19 cellular contexts compared by ENCODE assay signal in genomic region chr14:86311151-86311550, GRCh38.
A peak's percentile ranks its signal among the peaks of the same experiment; 100 is the strongest.
DNase-seq lines count a peak whose midpoint lies in the region; ATAC-seq and TF ChIP-seq lines count a peak whose summit lies in the region.
"Had no signal": no experiment of that assay in that cellular context is flagged by ENCODE, and none has a peak within 500 bp of the region (broad histone marks: within the 10 kb centered on the region; RNA-seq: fewer than 3 reads in every experiment).

No MANE protein-coding gene starts in this region.

- H3K4me3 ChIP-seq in CD8-positive, alpha-beta memory T cell (ENCODE audit: low read length): no peak overlapping the region

- peak; percentile 27 to 81 for DNase-seq in NCI-H524 (lab: John Stamatoyannopoulos, UW)
- peak; percentile 3 for DNase-seq in OCI-M1 (lab: John Stamatoyannopoulos, UW)
- no peak for DNase-seq in CD8-positive, alpha-beta memory T cell
- no peak for DNase-seq in activated T-helper 1 cell treated with anti-CD3 and anti-CD28 coated beads, Interleukin-12 subunit alpha, Interleukin-12 subunit beta, Interleukin-2, Interleukin-4 antibody, amounts not matched to agents 30 ng/mL and 10 ng/mL and 1 ng/mL, durations not matched to agents 14 hours and 24 hours and 36 hours (ENCODE audit: low spot score)
- DNase-seq: ACHN; BE2C; C1 segment of cervical spinal cord; CD4-positive, CD25-positive, alpha-beta regulatory T cell; GF-D8; GOT3; H7; HFFc6; KBM-7 had no signal

- no peaks in the 10 kb centered on the region for H3K9me3 ChIP-seq in ES-I3 (ENCODE audit: control insufficient read depth, insufficient read depth, low read length)
- H3K9me3 ChIP-seq in CD8-positive, alpha-beta memory T cell (ENCODE audit: low read length): no peaks in the 10 kb centered on the region
- H3K9me3 ChIP-seq: BE2C had no signal

- no peaks in the 10 kb centered on the region for H3K36me3 ChIP-seq in ES-I3 (ENCODE audit: insufficient read depth, low read length)
- H3K36me3 ChIP-seq in CD8-positive, alpha-beta memory T cell (ENCODE audit: insufficient read depth, low read length): no peaks in the 10 kb centered on the region
- H3K36me3 ChIP-seq: BE2C had no signal

- TF ChIP-seq CTCF in nephron (IDR thresholded peaks at IDR 0.05; ENCODE audit: unreplicated experiment in 3 of 3): no peak

- POLR2A ChIA-PET in CD8-positive, alpha-beta memory T cell (lab: Charles Lee): no interaction called here

- H3K9me3 Mint-ChIP-seq in nephron: peaks cover 9% of the 10 kb centered on the region
- H3K9me3 Mint-ChIP-seq in CD8-positive, alpha-beta memory T cell: peaks cover 0 to 16% (median 0%) of the 10 kb centered on the region in 5 donors
- H3K9me3 Mint-ChIP-seq in activated T-helper 1 cell treated with anti-CD3 and anti-CD28 coated beads, Interleukin-12 subunit alpha, Interleukin-12 subunit beta, Interleukin-2, Interleukin-4 antibody, amounts not matched to agents 30 ng/mL and 10 ng/mL and 1 ng/mL, durations not matched to agents 14 hours and 24 hours and 36 hours: peaks cover 8% of the 10 kb centered on the region

- no peak overlapping the region for H3K4me3 Mint-ChIP-seq in nephron
- H3K4me3 Mint-ChIP-seq in CD8-positive, alpha-beta memory T cell: no peak overlapping the region
- no peak overlapping the region for H3K4me3 Mint-ChIP-seq in activated T-helper 1 cell treated with anti-CD3 and anti-CD28 coated beads, Interleukin-12 subunit alpha, Interleukin-12 subunit beta, Interleukin-2, Interleukin-4 antibody, amounts not matched to agents 30 ng/mL and 10 ng/mL and 1 ng/mL, durations not matched to agents 14 hours and 24 hours and 36 hours
- H3K4me3 Mint-ChIP-seq: CD4-positive, CD25-positive, alpha-beta regulatory T cell; HFFc6; IgD-negative memory B cell had no signal

- no peaks in the 10 kb centered on the region for H3K27me3 ChIP-seq in CD8-positive, alpha-beta memory T cell (ENCODE audit: insufficient read depth, low read length, poor library complexity, severe bottlenecking)
- H3K27me3 ChIP-seq: BE2C had no signal

- ATAC-seq in GM18907 (IDR thresholded peaks at IDR 0.05; ENCODE audit: unreplicated experiment): no peak
- ATAC-seq: HCT116, HepG2 had no signal

- peaks cover 3% of the 10 kb centered on the region; the same call in 1 of the 2 replicates for H3K4me1 ChIP-seq in ES-I3 (ENCODE audit: insufficient read depth, low read length)
- H3K4me1 ChIP-seq in CD8-positive, alpha-beta memory T cell (ENCODE audit: insufficient read depth, low read length): no peaks in the 10 kb centered on the region

- no peaks in the 10 kb centered on the region for H3K27me3 Mint-ChIP-seq in nephron (ENCODE audit: low read depth)
- no peaks in the 10 kb centered on the region for H3K27me3 Mint-ChIP-seq in CD8-positive, alpha-beta memory T cell
- H3K27me3 Mint-ChIP-seq in activated T-helper 1 cell treated with anti-CD3 and anti-CD28 coated beads, Interleukin-12 subunit alpha, Interleukin-12 subunit beta, Interleukin-2, Interleukin-4 antibody, amounts not matched to agents 30 ng/mL and 10 ng/mL and 1 ng/mL, durations not matched to agents 14 hours and 24 hours and 36 hours (ENCODE audit: insufficient read depth): no peaks in the 10 kb centered on the region
- H3K27me3 Mint-ChIP-seq: CD4-positive, CD25-positive, alpha-beta regulatory T cell; IgD-negative memory B cell had no signal

- intact Hi-C loops in activated T-helper 1 cell treated with anti-CD3 and anti-CD28 coated beads, Interleukin-12 subunit alpha, Interleukin-12 subunit beta, Interleukin-2, Interleukin-4 antibody, amounts not matched to agents 30 ng/mL and 10 ng/mL and 1 ng/mL, durations not matched to agents 14 hours and 24 hours and 36 hours (cut with micrococcal nuclease): no loop called here

- H3K27ac ChIP-seq in CD8-positive, alpha-beta memory T cell (ENCODE audit: low read depth, low read length): no peak overlapping the region

- CTCF ChIA-PET in CD8-positive, alpha-beta memory T cell (lab: Charles Lee): no interaction called here

- H3K27ac Mint-ChIP-seq in nephron: peak overlapping the region in 2 of 3 experiments; percentile 46 to 53
- H3K27ac Mint-ChIP-seq in CD8-positive, alpha-beta memory T cell: no peak overlapping the region
- no peak overlapping the region for H3K27ac Mint-ChIP-seq in activated T-helper 1 cell treated with anti-CD3 and anti-CD28 coated beads, Interleukin-12 subunit alpha, Interleukin-12 subunit beta, Interleukin-2, Interleukin-4 antibody, amounts not matched to agents 30 ng/mL and 10 ng/mL and 1 ng/mL, durations not matched to agents 14 hours and 24 hours and 36 hours
- H3K27ac Mint-ChIP-seq: CD4-positive, CD25-positive, alpha-beta regulatory T cell; HFFc6; IgD-negative memory B cell had no signal

- no peaks in the 10 kb centered on the region for H3K36me3 Mint-ChIP-seq in nephron (ENCODE audit: low read depth)
- peaks cover 0 to 2% (median 0%) of the 10 kb centered on the region in 3 donors for H3K36me3 Mint-ChIP-seq in CD8-positive, alpha-beta memory T cell
- H3K36me3 Mint-ChIP-seq in activated T-helper 1 cell treated with anti-CD3 and anti-CD28 coated beads, Interleukin-12 subunit alpha, Interleukin-12 subunit beta, Interleukin-2, Interleukin-4 antibody, amounts not matched to agents 30 ng/mL and 10 ng/mL and 1 ng/mL, durations not matched to agents 14 hours and 24 hours and 36 hours (ENCODE audit: low read depth): no peaks in the 10 kb centered on the region
- H3K36me3 Mint-ChIP-seq: CD4-positive, CD25-positive, alpha-beta regulatory T cell; IgD-negative memory B cell had no signal

- peaks cover 8% of the 10 kb centered on the region for H3K4me1 Mint-ChIP-seq in nephron
- no peaks in the 10 kb centered on the region for H3K4me1 Mint-ChIP-seq in CD8-positive, alpha-beta memory T cell
- H3K4me1 Mint-ChIP-seq in activated T-helper 1 cell treated with anti-CD3 and anti-CD28 coated beads, Interleukin-12 subunit alpha, Interleukin-12 subunit beta, Interleukin-2, Interleukin-4 antibody, amounts not matched to agents 30 ng/mL and 10 ng/mL and 1 ng/mL, durations not matched to agents 14 hours and 24 hours and 36 hours (ENCODE audit: low read depth): no peaks in the 10 kb centered on the region
- H3K4me1 Mint-ChIP-seq: CD4-positive, CD25-positive, alpha-beta regulatory T cell; IgD-negative memory B cell had no signal

- H3K9ac ChIP-seq in ES-I3 (ENCODE audit: low read depth, low read length): peak overlapping the region; percentile 20; the same call in 1 of the 2 replicates

Comparison
In these comparisons a context has a peak if more than half of its experiments do, and no peak if none do; other contexts are left out.
1. DNase-seq: peak in NCI-H524 (2 of 2) and OCI-M1 (single experiment); none in CD8-positive, alpha-beta memory T cell (0 of 5) and activated T-helper 1 cell treated with anti-CD3 and anti-CD28 coated beads, Interleukin-12 subunit alpha, Interleukin-12 subunit beta, Interleukin-2, Interleukin-4 antibody, amounts not matched to agents 30 ng/mL and 10 ng/mL and 1 ng/mL, durations not matched to agents 14 hours and 24 hours and 36 hours (single experiment).
2. H3K27ac Mint-ChIP-seq: peak in nephron (2 of 3); none in CD8-positive, alpha-beta memory T cell (0 of 8) and activated T-helper 1 cell treated with anti-CD3 and anti-CD28 coated beads, Interleukin-12 subunit alpha, Interleukin-12 subunit beta, Interleukin-2, Interleukin-4 antibody, amounts not matched to agents 30 ng/mL and 10 ng/mL and 1 ng/mL, durations not matched to agents 14 hours and 24 hours and 36 hours (single experiment).